1 cellular context compared by ENCODE assay signal in genomic region chr20:35319206-35320197, GRCh38.
A peak's percentile ranks its signal among the peaks of the same experiment; 100 is the strongest.
TF ChIP-seq lines count a peak whose summit lies in the region.

No MANE protein-coding gene starts in this region.

TF ChIP-seq in HEK293, 187 proteins besides CTCF, POLR2A, EP300 and RAD21 (continued from another document):
- TF ChIP-seq ZNF280D (tag by site-specific recombination; IDR thresholded peaks at IDR 0.05) (no peak), ZNF394 (tag by site-specific recombination; IDR thresholded peaks at IDR 0.05; ENCODE audit: borderline replicate concordance) (no peak; the same call in 1 of the 2 replicates), ZNF174 (tag by site-specific recombination; IDR thresholded peaks at IDR 0.05) (no peak), ZEB2 (tag by site-specific recombination; IDR thresholded peaks at IDR 0.05) (peak; percentile 96), PRDM10 (tag by site-specific recombination; IDR thresholded peaks at IDR 0.05) (peak; percentile 46; the same call in 1 of the 2 replicates), ZNF560 (tag by site-specific recombination; IDR thresholded peaks at IDR 0.05; ENCODE audit: borderline replicate concordance) (no peak), ZNF701 (tag by site-specific recombination; IDR thresholded peaks at IDR 0.05) (no peak), ZNF16 (tag by site-specific recombination; IDR thresholded peaks at IDR 0.05; ENCODE audit: low read depth) (no peak), ZSCAN4 (tag by site-specific recombination; IDR thresholded peaks at IDR 0.05) (peak; percentile 49; the same call in 1 of the 2 replicates), ZBTB20 (tag by site-specific recombination; IDR thresholded peaks at IDR 0.05) (peak; percentile 73), GFI1B (tag by site-specific recombination; IDR thresholded peaks at IDR 0.05) (no peak), GLIS2 (tag by site-specific recombination; IDR thresholded peaks at IDR 0.05) (peak; percentile 79), ZNF645 (tag by site-specific recombination; IDR thresholded peaks at IDR 0.05) (no peak), ZNF324 (tag by site-specific recombination; IDR thresholded peaks at IDR 0.05) (0 out of 2 replicates have a peak, but pooled peaks have one; percentile 59), ZFP37 (tag by site-specific recombination; IDR thresholded peaks at IDR 0.05) (no peak), ZNF529 (tag by site-specific recombination; IDR thresholded peaks at IDR 0.05; ENCODE audit: insufficient replicate concordance) (no peak), PRDM4 (tag by site-specific recombination; IDR thresholded peaks at IDR 0.05) (peak; percentile 79), ZNF510 (tag by site-specific recombination; IDR thresholded peaks at IDR 0.05; ENCODE audit: insufficient replicate concordance) (no peak), PATZ1 (tag by site-specific recombination; IDR thresholded peaks at IDR 0.05) (peak; percentile 66), ZBTB26 (tag by site-specific recombination; optimal IDR thresholded peaks at IDR 0.05) (no peak), ZNF302 (tag by site-specific recombination; IDR thresholded peaks at IDR 0.05; ENCODE audit: low read depth) (no peak), PRDM2 (tag by site-specific recombination; IDR thresholded peaks at IDR 0.05; ENCODE audit: borderline replicate concordance) (no peak), ZBTB7A (tag by site-specific recombination; IDR thresholded peaks at IDR 0.05; ENCODE audit: low read depth) (no peak), ZNF366 (tag by site-specific recombination; conservative IDR thresholded peaks at IDR 0.05) (peak; percentile 88), OVOL3 (tag by site-specific recombination; IDR thresholded peaks at IDR 0.05) (peak; percentile 93), ZSCAN16 (tag by site-specific recombination; IDR thresholded peaks at IDR 0.05) (peak; percentile 98), ZSCAN5A (tag by site-specific recombination; IDR thresholded peaks at IDR 0.05) (no peak), RBAK (tag by site-specific recombination; IDR thresholded peaks at IDR 0.05) (no peak), KLF9 (tag by site-specific recombination; IDR thresholded peaks at IDR 0.05; ENCODE audit: low read depth) (peak; percentile 11; the same call in 1 of the 2 replicates), ZNF24 (tag by site-specific recombination; IDR thresholded peaks at IDR 0.05) (peak; percentile 90), GLIS1 (tag by site-specific recombination; IDR thresholded peaks at IDR 0.05) (peak; percentile 100), ZNF416 (tag by site-specific recombination; IDR thresholded peaks at IDR 0.05) (no peak), ZNF274 (IDR thresholded peaks at IDR 0.05; ENCODE audit: low read length) (no peak), ZNF274 (tag by site-specific recombination; IDR thresholded peaks at IDR 0.05; ENCODE audit: borderline replicate concordance) (no peak)
